17 cellular contexts compared by ENCODE assay signal in the genomic region with DNA sequence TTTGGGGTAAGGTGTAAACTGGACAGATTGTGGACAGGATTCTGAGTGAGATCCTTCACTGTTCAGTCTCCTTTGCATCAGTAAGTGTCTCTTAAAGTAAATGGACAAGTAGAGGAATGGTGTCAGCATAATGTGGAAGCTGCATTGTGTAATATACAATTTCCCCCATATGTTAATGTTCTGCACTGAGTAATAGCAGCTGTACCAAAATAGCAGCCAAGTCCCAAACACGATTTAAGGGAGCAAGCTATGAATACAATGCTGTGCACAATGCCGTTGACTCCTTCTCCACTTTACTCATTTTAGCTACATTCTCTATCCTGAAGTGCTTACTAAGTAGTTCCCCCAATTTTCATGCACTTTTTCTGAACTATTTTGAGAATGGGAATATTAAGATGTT. TPM values are rescaled to one million over a fixed set of nuclear protein-coding genes. Genes with fewer than 3 reads are reported as not detected.
A peak's percentile ranks its signal among the peaks of the same experiment; 100 is the strongest.
DNase-seq lines count a peak whose midpoint lies in the region; ATAC-seq and TF ChIP-seq lines count a peak whose summit lies in the region.
"Had no signal": no experiment of that assay in that cellular context is flagged by ENCODE, and none has a peak within 500 bp of the region (broad histone marks: within the 10 kb centered on the region; RNA-seq: fewer than 3 reads in every experiment).

No MANE protein-coding gene starts in this region.

- H3K27me3 ChIP-seq in adipocyte (replicated peaks; ENCODE audit: control insufficient read depth, insufficient read depth, low read length): no peaks in the 10 kb centered on the region
- H3K27me3 ChIP-seq in right lobe of liver: no peaks in the 10 kb centered on the region

- DNase-seq in SIG-M5 treated with dmso at 0.1 percent for 504 hours (lab: John Stamatoyannopoulos, UW; ENCODE audit: unreplicated experiment) (peak; percentile 14), SIG-M5 (lab: John Stamatoyannopoulos, UW) (no peak), adipocyte (ENCODE audit: low read depth) (peak; percentile 74), fibroblast of pulmonary artery (ENCODE audit: low read depth) (peak; percentile 34), right lobe of liver (no peak), glomerular visceral epithelial cell (ENCODE audit: extremely low spot score) (no peak)
- DNase-seq: COR-L47, DMS153, KBM-7, NCI-H1105, NCI-H1694, NCI-H510A treated with DMSO at 0.1 percent for 48 hours, Right ventricle myocardium superior had no signal

- TF ChIP-seq CTCF in fibroblast of pulmonary artery (IDR thresholded peaks at IDR 0.05; ENCODE audit: low read length, missing control alignments): no peak
- no peak for TF ChIP-seq CTCF in right lobe of liver (IDR thresholded peaks at IDR 0.05)

- ATAC-seq in right lobe of liver (no peak), GM18502 (IDR thresholded peaks at IDR 0.05; ENCODE audit: poor library complexity, unreplicated experiment) (no peak), GM21717 (IDR thresholded peaks at IDR 0.05; ENCODE audit: unreplicated experiment) (no peak)
- ATAC-seq: SK-N-SH treated with all-trans-retinoic acid at 6 μM for 48 hours had no signal

- H3K27ac ChIP-seq in right lobe of liver: no peak overlapping the region
- H3K27ac ChIP-seq: C4-2B had no signal

- H3K9ac ChIP-seq in adipocyte (ENCODE audit: low read length): no peak overlapping the region

- H3K36me3 ChIP-seq in adipocyte (ENCODE audit: control insufficient read depth, insufficient read depth, low read length, severe bottlenecking) (no peaks in the 10 kb centered on the region), right lobe of liver (no peaks in the 10 kb centered on the region)

- H3K4me1 ChIP-seq in adipocyte (ENCODE audit: control insufficient read depth, insufficient read depth, low read length) (peaks cover 21% of the 10 kb centered on the region), right lobe of liver (no peaks in the 10 kb centered on the region)

- TF ChIP-seq POLR2A in right lobe of liver (IDR thresholded peaks at IDR 0.05): no peak

- H3K9me3 ChIP-seq in adipocyte (ENCODE audit: control insufficient read depth, low read length) (no peaks in the 10 kb centered on the region), right lobe of liver (no peaks in the 10 kb centered on the region)

- intact Hi-C loops in right lobe of liver (cut with DNase I): no loop called here

- WGBS in right lobe of liver (ENCODE audit: insufficient coverage, low coverage, low lambda C conversion rate, missing lambda C conversion rate): 45% methylated on average over 2 of the region's 2 CpGs

- no peak overlapping the region for H3K4me3 ChIP-seq in adipocyte (ENCODE audit: low read length)
- no peak overlapping the region for H3K4me3 ChIP-seq in fibroblast of pulmonary artery (replicated peaks; ENCODE audit: low read depth, low read length)
- H3K4me3 ChIP-seq in right lobe of liver: no peak overlapping the region

RNA-seq across cellular contexts. Expression of a gene that starts 21.2 kb away (rescaled TPM):
- 10 to 100 TPM; 28.8 to 47.5 (median 38.9) TPM for total RNA-seq in right lobe of liver

Comparison
In these comparisons a context has a peak if more than half of its experiments do, and no peak if none do; other contexts are left out.
1. DNase-seq: peak in SIG-M5 treated with dmso at 0.1 percent for 504 hours (single experiment), adipocyte (single experiment) and fibroblast of pulmonary artery (single experiment); none in SIG-M5 (single experiment), right lobe of liver (0 of 3) and glomerular visceral epithelial cell (single experiment).